ENCODE assay signal across 38 cellular contexts in genomic region chr14:35389315-35389667, GRCh38.
"Had no signal": no experiment of that assay in that cellular context is flagged by ENCODE, and none has a peak within 500 bp of the region (broad histone marks: within the 10 kb centered on the region; RNA-seq: fewer than 3 reads in every experiment).

No MANE protein-coding gene starts in this region.

- DNase-seq: activated B cell treated with CpG ODN at 0.5 μM for 24 hours; activated CD4-positive, alpha-beta memory T cell treated with anti-CD3 and anti-CD28 coated beads for 36 hours; activated CD4-positive, alpha-beta T cell treated with anti-CD3 and anti-CD28 coated beads for 4 hours; activated CD4-positive, alpha-beta T cell treated with anti-CD3 and anti-CD28 coated beads, Interleukin-2, amount 10 ng/mL, durations not matched to agents 24 days and 14 days; activated CD4-positive, alpha-beta T cell treated with anti-CD3 and anti-CD28 coated beads, Interleukin-2, amount 50 U/mL, for 1 hour; activated CD4-positive, alpha-beta T cell treated with anti-CD3 and anti-CD28 coated beads, Interleukin-2, amount 50 U/mL, for 4 hours; activated CD4-positive, CD25-positive, alpha-beta regulatory T cell treated with anti-CD3 and anti-CD28 coated beads, Interleukin-2, amount 50 U/mL, for 72 hours; activated CD8-positive, alpha-beta memory T cell treated with anti-CD3 and anti-CD28 coated beads, Interleukin-2, amount 50 U/mL, for 4 hours; activated CD8-positive, alpha-beta T cell treated with anti-CD3 and anti-CD28 coated beads for 36 hours; activated effector memory CD4-positive, alpha-beta T cell treated with anti-CD3 and anti-CD28 coated beads, Interleukin-2, amount 50 U/mL, for 16 hours; activated gamma-delta T cell treated with Interleukin-2 at 50 U/mL for 16 hours; activated naive CD4-positive, alpha-beta T cell; activated naive CD4-positive, alpha-beta T cell treated with anti-CD3 and anti-CD28 coated beads for 36 hours; activated naive CD4-positive, alpha-beta T cell treated with anti-CD3 and anti-CD28 coated beads, Interleukin-2, amount 50 U/mL, for 16 hours; activated naive CD8-positive, alpha-beta T cell treated with anti-CD3 and anti-CD28 coated beads for 36 hours; activated T-cell treated with anti-CD3 and anti-CD28 coated beads for 4 hours; activated T-cell treated with anti-CD3 and anti-CD28 coated beads, Interleukin-2, amount 50 U/mL, for 1 hour; activated T-cell treated with anti-CD3 and anti-CD28 coated beads, Interleukin-2, amount 50 U/mL, for 4 hours; activated T-cell treated with anti-CD3 and anti-CD28 coated beads, Interleukin-2, amount 50 U/mL, for 72 hours; adrenal gland; amniotic stem cell; body of pancreas; brain microvascular endothelial cell; caudate nucleus; cerebellar nuclear complex; T-helper 1 cell; T-helper 2 cell; T-helper 9 cell had no signal

- ATAC-seq: activated CD8-positive, alpha-beta T cell treated with anti-CD3 and anti-CD28 coated beads for 36 hours; activated naive CD4-positive, alpha-beta T cell treated with anti-CD3 and anti-CD28 coated beads, Interleukin-2, amount 50 U/mL, for 72 hours; activated T-cell treated with anti-CD3 and anti-CD28 coated beads, Interleukin-2, amount 50 U/mL, for 4 hours; activated T-cell treated with anti-CD3 and anti-CD28 coated beads, Interleukin-2, amount 50 U/mL, for 72 hours; activated T-helper 17 cell treated with anti-CD3 and anti-CD28 coated beads, Interleukin-2, amount 50 U/mL, for 72 hours; body of pancreas had no signal

- H3K36me3 ChIP-seq: adrenal gland, brain microvascular endothelial cell, breast epithelium had no signal

- H3K27ac ChIP-seq: adrenal gland, body of pancreas, brain microvascular endothelial cell, breast epithelium, VCaP had no signal

- H3K4me1 Mint-ChIP-seq: activated B cell treated with CpG ODN at 0.5 μM for 24 hours; activated naive CD8-positive, alpha-beta T cell treated with anti-CD3 and anti-CD28 coated beads for 36 hours; activated T-helper 17 cell treated with anti-CD3 and anti-CD28 coated beads, Interleukin-2, amount 50 U/mL, for 72 hours had no signal

- H3K9me3 ChIP-seq: adrenal gland, body of pancreas, breast epithelium had no signal

- FAIRE-seq: astrocyte, TTC549 had no signal

- H3K27me3 Mint-ChIP-seq: activated B cell treated with CpG ODN at 0.5 μM for 24 hours; activated CD4-positive, alpha-beta memory T cell treated with anti-CD3 and anti-CD28 coated beads for 36 hours; activated CD8-positive, alpha-beta T cell treated with anti-CD3 and anti-CD28 coated beads for 36 hours; activated naive CD8-positive, alpha-beta T cell treated with anti-CD3 and anti-CD28 coated beads for 36 hours; activated T-helper 17 cell treated with anti-CD3 and anti-CD28 coated beads, Interleukin-2, amount 50 U/mL, for 72 hours; central memory CD8-positive, alpha-beta T cell had no signal

- H3K27ac Mint-ChIP-seq: activated B cell treated with CpG ODN at 0.5 μM for 24 hours; activated CD4-positive, alpha-beta memory T cell treated with anti-CD3 and anti-CD28 coated beads for 36 hours; activated CD4-positive, alpha-beta T cell treated with anti-CD3 and anti-CD28 coated beads, Interleukin-2, amount 10 ng/mL, durations not matched to agents 24 days and 14 days; activated CD8-positive, alpha-beta T cell treated with anti-CD3 and anti-CD28 coated beads for 36 hours; activated naive CD4-positive, alpha-beta T cell treated with anti-CD3 and anti-CD28 coated beads for 36 hours; activated naive CD4-positive, alpha-beta T cell treated with anti-CD3 and anti-CD28 coated beads, Interleukin-2, amount 50 U/mL, for 72 hours; activated naive CD8-positive, alpha-beta T cell treated with anti-CD3 and anti-CD28 coated beads for 36 hours; activated T-cell treated with anti-CD3 and anti-CD28 coated beads, Interleukin-2, amount 50 U/mL, for 72 hours; activated T-helper 1 cell treated with anti-CD3 and anti-CD28 coated beads, Interleukin-12 subunit alpha, Interleukin-12 subunit beta, Interleukin-2, Interleukin-4 antibody, amounts not matched to agents 30 ng/mL and 10 ng/mL and 1 ng/mL, durations not matched to agents 14 hours and 24 hours and 36 hours; activated T-helper 17 cell treated with anti-CD3 and anti-CD28 coated beads, Interleukin-2, amount 50 U/mL, for 72 hours; T-helper 1 cell treated with Interleukin-12 subunit alpha and Interleukin-12 subunit beta and Interleukin-4 antibody, amounts not matched to agents 30 μg/mL and 1 μg/mL, for 36 hours; T-helper 2 cell treated with Interferon-gamma antibody and Interleukin-4, amounts not matched to agents 5 μg/mL and 100 μg/mL, for 36 hours had no signal

- H3K27me3 ChIP-seq: adrenal gland, body of pancreas, brain microvascular endothelial cell, breast epithelium had no signal

- H3K36me3 Mint-ChIP-seq: activated CD4-positive, alpha-beta memory T cell treated with anti-CD3 and anti-CD28 coated beads for 36 hours; activated naive CD4-positive, alpha-beta T cell treated with anti-CD3 and anti-CD28 coated beads, Interleukin-2, amount 50 U/mL, for 72 hours; activated naive CD8-positive, alpha-beta T cell treated with anti-CD3 and anti-CD28 coated beads for 36 hours had no signal

- H3K4me3 Mint-ChIP-seq: activated B cell treated with CpG ODN at 0.5 μM for 24 hours; activated CD4-positive, alpha-beta memory T cell treated with anti-CD3 and anti-CD28 coated beads for 36 hours; activated CD4-positive, alpha-beta T cell treated with anti-CD3 and anti-CD28 coated beads, Interleukin-2, amount 10 ng/mL, durations not matched to agents 24 days and 14 days; activated CD8-positive, alpha-beta T cell treated with anti-CD3 and anti-CD28 coated beads for 36 hours; activated naive CD4-positive, alpha-beta T cell treated with anti-CD3 and anti-CD28 coated beads for 36 hours; activated naive CD8-positive, alpha-beta T cell treated with anti-CD3 and anti-CD28 coated beads for 36 hours; activated T-cell treated with anti-CD3 and anti-CD28 coated beads, Interleukin-2, amount 50 U/mL, for 4 hours; activated T-cell treated with anti-CD3 and anti-CD28 coated beads, Interleukin-2, amount 50 U/mL, for 72 hours; activated T-helper 1 cell treated with anti-CD3 and anti-CD28 coated beads, Interleukin-12 subunit alpha, Interleukin-12 subunit beta, Interleukin-2, Interleukin-4 antibody, amounts not matched to agents 30 ng/mL and 10 ng/mL and 1 ng/mL, durations not matched to agents 14 hours and 24 hours and 36 hours; activated T-helper 17 cell treated with anti-CD3 and anti-CD28 coated beads, Interleukin-2, amount 50 U/mL, for 72 hours; central memory CD8-positive, alpha-beta T cell; T-helper 1 cell treated with Interleukin-12 subunit alpha and Interleukin-12 subunit beta and Interleukin-4 antibody, amounts not matched to agents 30 μg/mL and 1 μg/mL, for 36 hours; T-helper 2 cell treated with Interferon-gamma antibody and Interleukin-4, amounts not matched to agents 5 μg/mL and 100 μg/mL, for 36 hours had no signal

- H3K9me3 Mint-ChIP-seq: activated B cell treated with CpG ODN at 0.5 μM for 24 hours; activated CD4-positive, alpha-beta memory T cell treated with anti-CD3 and anti-CD28 coated beads for 36 hours; activated CD4-positive, alpha-beta T cell treated with anti-CD3 and anti-CD28 coated beads, Interleukin-2, amount 10 ng/mL, durations not matched to agents 24 days and 14 days; activated CD8-positive, alpha-beta T cell treated with anti-CD3 and anti-CD28 coated beads for 36 hours; activated naive CD4-positive, alpha-beta T cell treated with anti-CD3 and anti-CD28 coated beads for 36 hours; activated naive CD4-positive, alpha-beta T cell treated with anti-CD3 and anti-CD28 coated beads, Interleukin-2, amount 50 U/mL, for 72 hours; activated naive CD8-positive, alpha-beta T cell treated with anti-CD3 and anti-CD28 coated beads for 36 hours; activated T-cell treated with anti-CD3 and anti-CD28 coated beads, Interleukin-2, amount 50 U/mL, for 4 hours; activated T-cell treated with anti-CD3 and anti-CD28 coated beads, Interleukin-2, amount 50 U/mL, for 72 hours; activated T-helper 1 cell treated with anti-CD3 and anti-CD28 coated beads, Interleukin-12 subunit alpha, Interleukin-12 subunit beta, Interleukin-2, Interleukin-4 antibody, amounts not matched to agents 30 ng/mL and 10 ng/mL and 1 ng/mL, durations not matched to agents 14 hours and 24 hours and 36 hours; activated T-helper 17 cell treated with anti-CD3 and anti-CD28 coated beads, Interleukin-2, amount 50 U/mL, for 72 hours; central memory CD8-positive, alpha-beta T cell; T-helper 1 cell treated with Interleukin-12 subunit alpha and Interleukin-12 subunit beta and Interleukin-4 antibody, amounts not matched to agents 30 μg/mL and 1 μg/mL, for 36 hours; T-helper 2 cell treated with Interferon-gamma antibody and Interleukin-4, amounts not matched to agents 5 μg/mL and 100 μg/mL, for 36 hours had no signal

- H3K4me3 ChIP-seq: adrenal gland, body of pancreas, breast epithelium had no signal
